8 cellular contexts compared by ENCODE assay signal in genomic region chr12:123670882-123671728, GRCh38. TPM values are rescaled to one million over a fixed set of nuclear protein-coding genes. Genes with fewer than 3 reads are reported as not detected.
DNase-seq lines count a peak whose midpoint lies in the region; ATAC-seq and TF ChIP-seq lines count a peak whose summit lies in the region.

Gene TCTN2 (plus strand): TSS chr12:123671113. CDS start chr12:123671241, 128 bp downstream.

- DNase-seq in HCEC 1CT = peak; percentile 92
- peak; percentile 78 for DNase-seq in MM.1S
- peak; percentile 95 to 98 for DNase-seq in SHP77 (lab: John Stamatoyannopoulos, UW)
- peak; percentile 98 for DNase-seq in activated effector memory CD4-positive, alpha-beta T cell treated with anti-CD3 and anti-CD28 coated beads, Interleukin-2, amount 50 U/mL, for 16 hours
- peak; percentile 89 to 97 for DNase-seq in foreskin fibroblast
- DNase-seq in neural crest cell (ENCODE audit: low read depth, low spot score) = peak; percentile 94
- DNase-seq in stimulated activated naive CD8-positive, alpha-beta T cell treated with anti-CD3 and anti-CD28 coated beads, Interleukin-15, amount 100 ng/mL, for 72 hours = peak; percentile 90 to 95

- H3K36me3 Mint-ChIP-seq in neural crest cell (ENCODE audit: low read depth) = no peaks in the 10 kb centered on the region

- H2AFZ ChIP-seq in MM.1S (ENCODE audit: low read length) = peak within 1 kb of the TSS; percentile 89

- peak; percentile 100 for ATAC-seq in stimulated activated naive CD8-positive, alpha-beta T cell treated with anti-CD3 and anti-CD28 coated beads, Interleukin-15, amount 100 ng/mL, for 72 hours

- no peak within 1 kb of the TSS for H3K27ac ChIP-seq in MM.1S (ENCODE audit: low read length)

- no peaks in the 10 kb centered on the region for H4K20me1 ChIP-seq in MM.1S (ENCODE audit: insufficient read depth, low read length)

- TF ChIP-seq CTCF in MM.1S (IDR thresholded peaks at IDR 0.05; ENCODE audit: low read length) (no peak), foreskin fibroblast (IDR thresholded peaks at IDR 0.05; ENCODE audit: low read depth, low read length) (no peak), neural crest cell (conservative IDR thresholded peaks at IDR 0.05) (no peak)

- no peaks in the 10 kb centered on the region for H3K9me3 ChIP-seq in ES-I3 (ENCODE audit: control insufficient read depth, insufficient read depth, low read length)
- H3K9me3 ChIP-seq in MM.1S (replicated peaks; ENCODE audit: insufficient read depth, low read length) = no peaks in the 10 kb centered on the region

- no peaks in the 10 kb centered on the region for H3K9me2 ChIP-seq in MM.1S (replicated peaks; ENCODE audit: insufficient read depth, low read length)

- peak within 1 kb of the TSS; percentile 79 for H3K4me2 ChIP-seq in MM.1S (ENCODE audit: low read depth, low read length)

- H3K9ac ChIP-seq in ES-I3 (ENCODE audit: low read depth, low read length) (peak within 1 kb of the TSS; percentile 87), MM.1S (ENCODE audit: low read length) (peak within 1 kb of the TSS; percentile 23; the same call in 1 of the 2 replicates)

- H3K27me3 ChIP-seq in MM.1S (replicated peaks; ENCODE audit: insufficient read depth, low read length) = no peaks in the 10 kb centered on the region

- peak within 1 kb of the TSS; percentile 97 for H3K4me3 Mint-ChIP-seq in neural crest cell
- peak within 1 kb of the TSS; percentile 88 to 92 for H3K4me3 Mint-ChIP-seq in stimulated activated naive CD8-positive, alpha-beta T cell treated with anti-CD3 and anti-CD28 coated beads, Interleukin-15, amount 100 ng/mL, for 72 hours

- peak within 1 kb of the TSS; percentile 73 for H3K4me3 ChIP-seq in MM.1S (ENCODE audit: low read length)
- H3K4me3 ChIP-seq in foreskin fibroblast (ENCODE audit: low read depth in 1 of 2, low read length in 2 of 2) = peak within 1 kb of the TSS; percentile 74 to 88

- H3K4me1 Mint-ChIP-seq in neural crest cell = peaks cover 21% of the 10 kb centered on the region
- peaks cover 20% of the 10 kb centered on the region for H3K4me1 Mint-ChIP-seq in stimulated activated naive CD8-positive, alpha-beta T cell treated with anti-CD3 and anti-CD28 coated beads, Interleukin-15, amount 100 ng/mL, for 72 hours

- peak within 1 kb of the TSS; percentile 92 for H3K27ac Mint-ChIP-seq in neural crest cell (ENCODE audit: unreplicated experiment)
- H3K27ac Mint-ChIP-seq in stimulated activated naive CD8-positive, alpha-beta T cell treated with anti-CD3 and anti-CD28 coated beads, Interleukin-15, amount 100 ng/mL, for 72 hours = peak within 1 kb of the TSS; percentile 81 to 94

- H3K36me3 ChIP-seq in ES-I3 (ENCODE audit: insufficient read depth, low read length) (no peaks in the 10 kb centered on the region), MM.1S (replicated peaks; ENCODE audit: insufficient read depth, low read length) (no peaks in the 10 kb centered on the region)

- H3K79me2 ChIP-seq in MM.1S (ENCODE audit: low read length) = no peaks in the 10 kb centered on the region

- no peaks in the 10 kb centered on the region for H3K27me3 Mint-ChIP-seq in neural crest cell (ENCODE audit: low read depth)
- no peaks in the 10 kb centered on the region for H3K27me3 Mint-ChIP-seq in stimulated activated naive CD8-positive, alpha-beta T cell treated with anti-CD3 and anti-CD28 coated beads, Interleukin-15, amount 100 ng/mL, for 72 hours

- H3K4me1 ChIP-seq in ES-I3 (ENCODE audit: insufficient read depth, low read length) (no peaks in the 10 kb centered on the region), MM.1S (ENCODE audit: low read length) (no peaks in the 10 kb centered on the region)

- H3K9me3 Mint-ChIP-seq in neural crest cell = no peaks in the 10 kb centered on the region
- no peaks in the 10 kb centered on the region for H3K9me3 Mint-ChIP-seq in stimulated activated naive CD8-positive, alpha-beta T cell treated with anti-CD3 and anti-CD28 coated beads, Interleukin-15, amount 100 ng/mL, for 72 hours

- no peaks in the 10 kb centered on the region for H3F3A ChIP-seq in MM.1S (ENCODE audit: insufficient read depth, low read length)

RNA-seq across cellular contexts. Expression of gene TCTN2, which starts in this region (rescaled TPM):
- total RNA-seq in neural crest cell = 21.0 and 23.1 TPM in 2 replicates
